8 cellular contexts compared by ENCODE assay signal in the genomic region with DNA sequence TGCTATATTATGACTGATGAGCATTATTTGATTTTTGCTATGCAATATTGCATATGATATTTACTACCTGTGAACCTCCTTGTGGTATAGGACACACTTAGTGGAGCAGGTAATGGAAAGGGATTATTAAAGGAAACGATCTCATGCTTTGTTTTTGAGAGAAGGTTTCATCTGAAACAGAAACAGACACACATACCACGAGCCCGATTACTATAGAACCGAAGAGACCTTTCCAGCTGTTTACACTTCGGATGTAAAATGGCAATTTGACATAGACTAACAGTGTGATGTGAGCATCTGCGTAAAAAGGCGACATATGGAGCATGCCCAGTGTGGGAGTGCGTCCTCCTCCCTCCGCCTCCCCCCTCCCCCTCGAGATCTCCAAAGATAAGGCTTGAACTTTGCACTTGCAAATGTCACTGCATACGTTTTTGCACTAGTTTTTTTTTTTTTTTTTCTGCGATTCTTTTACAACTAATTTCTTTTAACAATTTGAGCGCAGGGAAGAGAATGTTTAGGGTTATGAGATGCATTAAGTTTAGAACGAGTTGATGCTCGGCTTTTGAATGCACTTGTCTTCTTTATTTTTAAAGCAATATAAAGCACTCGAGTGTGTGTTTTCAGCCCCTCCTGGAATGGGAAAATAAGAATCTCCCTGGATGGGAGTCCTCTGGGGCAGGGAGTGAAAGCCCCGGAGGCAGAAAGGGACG.
DNase-seq lines count a peak whose midpoint lies in the region; ATAC-seq, FAIRE-seq and TF ChIP-seq lines count a peak whose summit lies in the region.

No MANE protein-coding gene starts in this region.

- peak overlapping the region; percentile 34 for H3K4me3 ChIP-seq in colonic mucosa

- H3K4me1 Mint-ChIP-seq in osteocyte (ENCODE audit: unreplicated experiment) = peaks cover 6% of the 10 kb centered on the region

- no peaks in the 10 kb centered on the region for H3K36me3 ChIP-seq in ES-I3 (ENCODE audit: insufficient read depth, low read length)
- H3K36me3 ChIP-seq in colonic mucosa = no peaks in the 10 kb centered on the region

- H3K9me3 Mint-ChIP-seq in osteocyte (ENCODE audit: unreplicated experiment) = no peaks in the 10 kb centered on the region

- no peaks in the 10 kb centered on the region for H3K27me3 ChIP-seq in colonic mucosa

- H3K27me3 Mint-ChIP-seq in osteocyte (ENCODE audit: unreplicated experiment) = peaks cover 44% of the 10 kb centered on the region

- peak; percentile 26 for DNase-seq in NCI-H510A treated with DMSO at 0.1 percent for 48 hours (lab: John Stamatoyannopoulos, UW)
- peak; percentile 88 for DNase-seq in colonic mucosa
- DNase-seq in osteocyte (ENCODE audit: extremely low spot score, unreplicated experiment) = no peak
- DNase-seq in NCI-H1694 (lab: John Stamatoyannopoulos, UW) = no peak
- no peak for DNase-seq in GM12892 (ENCODE audit: insufficient read length)
- DNase-seq in RKO (ENCODE audit: low spot score) = no peak

- H3K4me3 Mint-ChIP-seq in osteocyte (ENCODE audit: unreplicated experiment) = peak overlapping the region; percentile 49

- H3K9me3 ChIP-seq in ES-I3 (ENCODE audit: control insufficient read depth, insufficient read depth, low read length) = no peaks in the 10 kb centered on the region
- H3K9me3 ChIP-seq in colonic mucosa = no peaks in the 10 kb centered on the region

- TF ChIP-seq CTCF in colonic mucosa (IDR thresholded peaks at IDR 0.05) = no peak
- TF ChIP-seq CTCF in osteocyte (IDR thresholded peaks at IDR 0.05) = no peak

- peak overlapping the region; percentile 80 for H3K27ac ChIP-seq in colonic mucosa

- H3K4me1 ChIP-seq in ES-I3 (ENCODE audit: insufficient read depth, low read length) (no peaks in the 10 kb centered on the region), colonic mucosa (no peaks in the 10 kb centered on the region)

- H3K36me3 Mint-ChIP-seq in osteocyte (ENCODE audit: unreplicated experiment) = no peaks in the 10 kb centered on the region

- intact Hi-C loops in colonic mucosa (cut with DNase I) = no loop called here

- peak; percentile 54 for ATAC-seq in GM21390 (IDR thresholded peaks at IDR 0.05; ENCODE audit: unreplicated experiment)

- FAIRE-seq in GM12892 (lab: Jason Lieb, UNC) = no peak

- H3K9ac ChIP-seq in ES-I3 (ENCODE audit: low read depth, low read length) (peak overlapping the region; percentile 74), colonic mucosa (ENCODE audit: low read depth in 2 of 2, low read length in 2 of 2) (peak overlapping the region; percentile 64 to 74)

- TF ChIP-seq POLR2A in GM12892 (IDR thresholded peaks at IDR 0.05; ENCODE audit: low read depth, low read length) = no peak

- H3K27ac Mint-ChIP-seq in osteocyte (ENCODE audit: unreplicated experiment) = no peak overlapping the region

Comparison
In these comparisons a context has a peak if more than half of its experiments do, and no peak if none do; other contexts are left out.
1. DNase-seq: peak in NCI-H510A treated with DMSO at 0.1 percent for 48 hours (single experiment) and colonic mucosa (single experiment); none in osteocyte (single experiment), NCI-H1694 (single experiment), GM12892 (single experiment) and RKO (single experiment).